ENCODE assay signal across 1 cellular context in the genomic region with DNA sequence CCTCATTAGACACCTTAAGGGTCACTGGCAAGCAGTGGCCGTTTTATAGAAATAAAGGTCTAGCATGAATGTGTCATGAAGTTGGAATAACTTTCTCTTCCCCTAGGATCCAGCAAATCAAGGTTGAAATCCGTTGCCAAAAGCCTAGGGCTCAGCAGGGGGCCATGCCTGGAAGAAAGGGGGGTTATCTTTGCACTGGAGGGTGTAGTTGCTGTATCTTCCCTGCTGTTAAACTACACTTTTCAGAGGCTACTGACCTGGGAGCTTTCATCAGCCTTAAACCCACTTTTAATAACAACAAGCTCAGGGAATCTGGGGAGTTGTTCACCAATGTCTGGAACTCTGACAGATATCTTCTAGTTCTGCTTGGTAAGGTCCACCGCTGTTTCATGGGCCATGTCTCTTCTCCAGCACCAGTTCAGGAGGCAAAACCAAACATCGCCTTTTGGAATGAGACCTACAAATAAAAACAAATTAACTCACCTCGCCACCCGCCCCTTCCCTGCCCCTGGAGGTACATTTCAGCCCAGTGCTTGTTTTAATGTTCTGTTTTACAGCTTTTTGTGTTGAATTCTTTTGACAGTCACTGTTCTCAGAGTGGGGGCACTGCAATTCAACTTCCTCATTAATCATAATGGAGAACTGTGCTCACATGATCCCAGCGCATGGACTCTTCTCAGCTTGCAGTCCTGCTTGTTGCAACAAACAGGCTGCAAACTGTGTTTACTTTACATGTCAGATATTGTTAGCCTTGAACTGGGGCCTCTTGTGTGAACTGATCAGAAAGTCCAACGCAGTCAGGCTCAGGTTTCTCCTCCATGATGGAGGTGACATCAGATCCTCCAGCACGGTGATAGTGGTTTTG.
A peak's percentile ranks its signal among the peaks of the same experiment; 100 is the strongest.
TF ChIP-seq lines count a peak whose summit lies in the region.

No MANE protein-coding gene starts in this region.

TF ChIP-seq in HepG2, 621 proteins besides CTCF, POLR2A, EP300 and RAD21 (continued from another document and continues in another):
- TF ChIP-seq, protein P1, sequence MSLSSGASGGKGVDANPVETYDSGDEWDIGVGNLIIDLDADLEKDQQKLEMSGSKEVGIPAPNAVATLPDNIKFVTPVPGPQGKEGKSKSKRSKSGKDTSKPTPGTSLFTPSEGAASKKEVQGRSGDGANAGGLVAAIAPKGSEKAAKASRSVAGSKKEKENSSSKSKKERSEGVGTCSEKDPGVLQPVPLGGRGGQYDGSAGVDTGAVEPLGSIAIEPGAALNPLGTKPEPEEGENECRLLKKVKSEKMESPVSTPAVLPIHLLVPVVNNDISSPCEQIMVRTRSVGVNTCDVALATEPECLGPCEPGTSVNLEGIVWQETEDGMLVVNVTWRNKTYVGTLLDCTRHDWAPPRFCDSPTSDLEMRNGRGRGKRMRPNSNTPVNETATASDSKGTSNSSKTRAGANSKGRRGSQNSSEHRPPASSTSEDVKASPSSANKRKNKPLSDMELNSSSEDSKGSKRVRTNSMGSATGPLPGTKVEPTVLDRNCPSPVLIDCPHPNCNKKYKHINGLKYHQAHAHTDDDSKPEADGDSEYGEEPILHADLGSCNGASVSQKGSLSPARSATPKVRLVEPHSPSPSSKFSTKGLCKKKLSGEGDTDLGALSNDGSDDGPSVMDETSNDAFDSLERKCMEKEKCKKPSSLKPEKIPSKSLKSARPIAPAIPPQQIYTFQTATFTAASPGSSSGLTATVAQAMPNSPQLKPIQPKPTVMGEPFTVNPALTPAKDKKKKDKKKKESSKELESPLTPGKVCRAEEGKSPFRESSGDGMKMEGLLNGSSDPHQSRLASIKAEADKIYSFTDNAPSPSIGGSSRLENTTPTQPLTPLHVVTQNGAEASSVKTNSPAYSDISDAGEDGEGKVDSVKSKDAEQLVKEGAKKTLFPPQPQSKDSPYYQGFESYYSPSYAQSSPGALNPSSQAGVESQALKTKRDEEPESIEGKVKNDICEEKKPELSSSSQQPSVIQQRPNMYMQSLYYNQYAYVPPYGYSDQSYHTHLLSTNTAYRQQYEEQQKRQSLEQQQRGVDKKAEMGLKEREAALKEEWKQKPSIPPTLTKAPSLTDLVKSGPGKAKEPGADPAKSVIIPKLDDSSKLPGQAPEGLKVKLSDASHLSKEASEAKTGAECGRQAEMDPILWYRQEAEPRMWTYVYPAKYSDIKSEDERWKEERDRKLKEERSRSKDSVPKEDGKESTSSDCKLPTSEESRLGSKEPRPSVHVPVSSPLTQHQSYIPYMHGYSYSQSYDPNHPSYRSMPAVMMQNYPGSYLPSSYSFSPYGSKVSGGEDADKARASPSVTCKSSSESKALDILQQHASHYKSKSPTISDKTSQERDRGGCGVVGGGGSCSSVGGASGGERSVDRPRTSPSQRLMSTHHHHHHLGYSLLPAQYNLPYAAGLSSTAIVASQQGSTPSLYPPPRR (CRISPR knock-in tag; IDR thresholded peaks at IDR 0.05; ENCODE audit: borderline replicate concordance): peak; percentile 34; the same call in 1 of the 2 replicates
- TF ChIP-seq ZNF317 (CRISPR knock-in tag; IDR thresholded peaks at IDR 0.05): 0 out of 2 replicates have a peak, but pooled peaks have one; percentile 52
- TF ChIP-seq, protein P2, sequence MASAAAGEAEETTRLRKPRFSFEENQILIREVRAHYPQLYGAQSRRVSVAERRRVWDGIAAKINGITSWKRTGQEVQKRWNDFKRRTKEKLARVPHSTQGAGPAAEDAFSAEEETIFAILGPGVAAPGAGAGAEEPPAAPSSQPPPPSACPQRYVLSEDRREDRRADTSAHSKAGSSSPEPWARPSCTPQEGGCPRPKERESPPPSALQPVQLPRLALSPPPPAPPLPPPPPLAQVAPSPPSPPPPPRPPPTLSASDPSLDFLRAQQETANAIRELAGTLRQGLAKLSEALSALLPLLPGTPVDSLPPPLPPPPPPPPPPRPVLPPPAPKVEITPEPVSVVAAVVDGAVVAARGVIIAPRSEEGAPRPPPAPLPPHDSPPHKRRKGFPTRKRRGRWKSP (CRISPR knock-in tag; IDR thresholded peaks at IDR 0.05): peak; percentile 70; the same call in 1 of the 2 replicates
- TF ChIP-seq SRY (CRISPR knock-in tag; IDR thresholded peaks at IDR 0.05): no peak
- TF ChIP-seq RXRB (CRISPR knock-in tag; IDR thresholded peaks at IDR 0.05; ENCODE audit: borderline replicate concordance): peak; percentile 85
- no peak for TF ChIP-seq ZNF605 (CRISPR knock-in tag; IDR thresholded peaks at IDR 0.05)
- TF ChIP-seq, protein P3, sequence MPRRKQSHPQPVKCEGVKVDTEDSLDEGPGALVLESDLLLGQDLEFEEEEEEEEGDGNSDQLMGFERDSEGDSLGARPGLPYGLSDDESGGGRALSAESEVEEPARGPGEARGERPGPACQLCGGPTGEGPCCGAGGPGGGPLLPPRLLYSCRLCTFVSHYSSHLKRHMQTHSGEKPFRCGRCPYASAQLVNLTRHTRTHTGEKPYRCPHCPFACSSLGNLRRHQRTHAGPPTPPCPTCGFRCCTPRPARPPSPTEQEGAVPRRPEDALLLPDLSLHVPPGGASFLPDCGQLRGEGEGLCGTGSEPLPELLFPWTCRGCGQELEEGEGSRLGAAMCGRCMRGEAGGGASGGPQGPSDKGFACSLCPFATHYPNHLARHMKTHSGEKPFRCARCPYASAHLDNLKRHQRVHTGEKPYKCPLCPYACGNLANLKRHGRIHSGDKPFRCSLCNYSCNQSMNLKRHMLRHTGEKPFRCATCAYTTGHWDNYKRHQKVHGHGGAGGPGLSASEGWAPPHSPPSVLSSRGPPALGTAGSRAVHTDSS (CRISPR knock-in tag; conservative IDR thresholded peaks at IDR 0.05): no peak
- TF ChIP-seq, protein P4, sequence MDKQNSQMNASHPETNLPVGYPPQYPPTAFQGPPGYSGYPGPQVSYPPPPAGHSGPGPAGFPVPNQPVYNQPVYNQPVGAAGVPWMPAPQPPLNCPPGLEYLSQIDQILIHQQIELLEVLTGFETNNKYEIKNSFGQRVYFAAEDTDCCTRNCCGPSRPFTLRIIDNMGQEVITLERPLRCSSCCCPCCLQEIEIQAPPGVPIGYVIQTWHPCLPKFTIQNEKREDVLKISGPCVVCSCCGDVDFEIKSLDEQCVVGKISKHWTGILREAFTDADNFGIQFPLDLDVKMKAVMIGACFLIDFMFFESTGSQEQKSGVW (CRISPR knock-in tag; IDR thresholded peaks at IDR 0.05; ENCODE audit: borderline replicate concordance): no peak
- no peak for TF ChIP-seq ONECUT2 (CRISPR knock-in tag; IDR thresholded peaks at IDR 0.05)
- TF ChIP-seq GPN1 (CRISPR knock-in tag; IDR thresholded peaks at IDR 0.05; ENCODE audit: borderline replicate concordance): no peak
- no peak for TF ChIP-seq HNRNPLL (IDR thresholded peaks at IDR 0.05; ENCODE audit: low read depth, low read length, poor library complexity, severe bottlenecking)
- no peak for TF ChIP-seq CENPX (CRISPR knock-in tag; IDR thresholded peaks at IDR 0.05)
- TF ChIP-seq SPEN (CRISPR knock-in tag; IDR thresholded peaks at IDR 0.05; ENCODE audit: low read depth): no peak
- TF ChIP-seq, protein P5, sequence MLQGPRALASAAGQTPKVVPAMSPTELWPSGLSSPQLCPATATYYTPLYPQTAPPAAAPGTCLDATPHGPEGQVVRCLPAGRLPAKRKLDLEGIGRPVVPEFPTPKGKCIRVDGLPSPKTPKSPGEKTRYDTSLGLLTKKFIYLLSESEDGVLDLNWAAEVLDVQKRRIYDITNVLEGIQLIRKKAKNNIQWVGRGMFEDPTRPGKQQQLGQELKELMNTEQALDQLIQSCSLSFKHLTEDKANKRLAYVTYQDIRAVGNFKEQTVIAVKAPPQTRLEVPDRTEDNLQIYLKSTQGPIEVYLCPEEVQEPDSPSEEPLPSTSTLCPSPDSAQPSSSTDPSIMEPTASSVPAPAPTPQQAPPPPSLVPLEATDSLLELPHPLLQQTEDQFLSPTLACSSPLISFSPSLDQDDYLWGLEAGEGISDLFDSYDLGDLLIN (CRISPR knock-in tag; IDR thresholded peaks at IDR 0.05; ENCODE audit: borderline replicate concordance): no peak
- TF ChIP-seq U2AF2 (IDR thresholded peaks at IDR 0.05; ENCODE audit: low read depth, low read length): no peak
- no peak for TF ChIP-seq MBD4 (IDR thresholded peaks at IDR 0.05; ENCODE audit: borderline replicate concordance, low read length)
- TF ChIP-seq ZNF33A (CRISPR knock-in tag; IDR thresholded peaks at IDR 0.05; ENCODE audit: borderline replicate concordance): no peak
- TF ChIP-seq, protein P6, sequence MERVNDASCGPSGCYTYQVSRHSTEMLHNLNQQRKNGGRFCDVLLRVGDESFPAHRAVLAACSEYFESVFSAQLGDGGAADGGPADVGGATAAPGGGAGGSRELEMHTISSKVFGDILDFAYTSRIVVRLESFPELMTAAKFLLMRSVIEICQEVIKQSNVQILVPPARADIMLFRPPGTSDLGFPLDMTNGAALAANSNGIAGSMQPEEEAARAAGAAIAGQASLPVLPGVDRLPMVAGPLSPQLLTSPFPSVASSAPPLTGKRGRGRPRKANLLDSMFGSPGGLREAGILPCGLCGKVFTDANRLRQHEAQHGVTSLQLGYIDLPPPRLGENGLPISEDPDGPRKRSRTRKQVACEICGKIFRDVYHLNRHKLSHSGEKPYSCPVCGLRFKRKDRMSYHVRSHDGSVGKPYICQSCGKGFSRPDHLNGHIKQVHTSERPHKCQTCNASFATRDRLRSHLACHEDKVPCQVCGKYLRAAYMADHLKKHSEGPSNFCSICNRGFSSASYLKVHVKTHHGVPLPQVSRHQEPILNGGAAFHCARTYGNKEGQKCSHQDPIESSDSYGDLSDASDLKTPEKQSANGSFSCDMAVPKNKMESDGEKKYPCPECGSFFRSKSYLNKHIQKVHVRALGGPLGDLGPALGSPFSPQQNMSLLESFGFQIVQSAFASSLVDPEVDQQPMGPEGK (CRISPR knock-in tag; IDR thresholded peaks at IDR 0.05): no peak
- TF ChIP-seq, protein P7, sequence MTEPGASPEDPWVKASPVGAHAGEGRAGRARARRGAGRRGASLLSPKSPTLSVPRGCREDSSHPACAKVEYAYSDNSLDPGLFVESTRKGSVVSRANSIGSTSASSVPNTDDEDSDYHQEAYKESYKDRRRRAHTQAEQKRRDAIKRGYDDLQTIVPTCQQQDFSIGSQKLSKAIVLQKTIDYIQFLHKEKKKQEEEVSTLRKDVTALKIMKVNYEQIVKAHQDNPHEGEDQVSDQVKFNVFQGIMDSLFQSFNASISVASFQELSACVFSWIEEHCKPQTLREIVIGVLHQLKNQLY (CRISPR knock-in tag; IDR thresholded peaks at IDR 0.05): peak; percentile 85
- TF ChIP-seq, protein P8, sequence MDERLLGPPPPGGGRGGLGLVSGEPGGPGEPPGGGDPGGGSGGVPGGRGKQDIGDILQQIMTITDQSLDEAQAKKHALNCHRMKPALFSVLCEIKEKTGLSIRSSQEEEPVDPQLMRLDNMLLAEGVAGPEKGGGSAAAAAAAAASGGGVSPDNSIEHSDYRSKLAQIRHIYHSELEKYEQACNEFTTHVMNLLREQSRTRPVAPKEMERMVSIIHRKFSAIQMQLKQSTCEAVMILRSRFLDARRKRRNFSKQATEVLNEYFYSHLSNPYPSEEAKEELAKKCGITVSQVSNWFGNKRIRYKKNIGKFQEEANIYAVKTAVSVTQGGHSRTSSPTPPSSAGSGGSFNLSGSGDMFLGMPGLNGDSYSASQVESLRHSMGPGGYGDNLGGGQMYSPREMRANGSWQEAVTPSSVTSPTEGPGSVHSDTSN (CRISPR knock-in tag; IDR thresholded peaks at IDR 0.05): peak; percentile 30; the same call in 1 of the 2 replicates
- TF ChIP-seq ZNF337 (CRISPR knock-in tag; IDR thresholded peaks at IDR 0.05; ENCODE audit: borderline replicate concordance, low read depth): no peak
- TF ChIP-seq, protein P9, sequence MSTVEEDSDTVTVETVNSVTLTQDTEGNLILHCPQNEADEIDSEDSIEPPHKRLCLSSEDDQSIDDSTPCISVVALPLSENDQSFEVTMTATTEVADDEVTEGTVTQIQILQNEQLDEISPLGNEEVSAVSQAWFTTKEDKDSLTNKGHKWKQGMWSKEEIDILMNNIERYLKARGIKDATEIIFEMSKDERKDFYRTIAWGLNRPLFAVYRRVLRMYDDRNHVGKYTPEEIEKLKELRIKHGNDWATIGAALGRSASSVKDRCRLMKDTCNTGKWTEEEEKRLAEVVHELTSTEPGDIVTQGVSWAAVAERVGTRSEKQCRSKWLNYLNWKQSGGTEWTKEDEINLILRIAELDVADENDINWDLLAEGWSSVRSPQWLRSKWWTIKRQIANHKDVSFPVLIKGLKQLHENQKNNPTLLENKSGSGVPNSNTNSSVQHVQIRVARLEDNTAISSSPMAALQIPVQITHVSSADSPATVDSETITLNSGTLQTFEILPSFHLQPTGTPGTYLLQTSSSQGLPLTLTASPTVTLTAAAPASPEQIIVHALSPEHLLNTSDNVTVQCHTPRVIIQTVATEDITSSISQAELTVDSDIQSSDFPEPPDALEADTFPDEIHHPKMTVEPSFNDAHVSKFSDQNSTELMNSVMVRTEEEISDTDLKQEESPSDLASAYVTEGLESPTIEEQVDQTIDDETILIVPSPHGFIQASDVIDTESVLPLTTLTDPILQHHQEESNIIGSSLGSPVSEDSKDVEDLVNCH (CRISPR knock-in tag; IDR thresholded peaks at IDR 0.05): no peak
- TF ChIP-seq SNAPC2 (CRISPR knock-in tag; IDR thresholded peaks at IDR 0.05): no peak
- TF ChIP-seq FOXO1 (CRISPR knock-in tag; IDR thresholded peaks at IDR 0.05): peak; percentile 74; the same call in 1 of the 2 replicates
- TF ChIP-seq MTA1 (CRISPR knock-in tag; IDR thresholded peaks at IDR 0.05; ENCODE audit: borderline replicate concordance): no peak
- TF ChIP-seq SP1 (IDR thresholded peaks at IDR 0.05): no peak
- TF ChIP-seq SP1 (CRISPR knock-in tag; IDR thresholded peaks at IDR 0.05): no peak
- no peak for TF ChIP-seq CENPT (CRISPR knock-in tag; IDR thresholded peaks at IDR 0.05; ENCODE audit: low read depth)
- TF ChIP-seq PHF20 (CRISPR knock-in tag; IDR thresholded peaks at IDR 0.05): peak; percentile 43; the same call in 1 of the 2 replicates
- TF ChIP-seq MLLT10 (CRISPR knock-in tag; IDR thresholded peaks at IDR 0.05): no peak
- peak; percentile 63 for TF ChIP-seq CEBPG (CRISPR knock-in tag; IDR thresholded peaks at IDR 0.05)
- peak; percentile 39; the same call in 1 of the 3 replicates for TF ChIP-seq MXI1 (IDR thresholded peaks at IDR 0.05; ENCODE audit: borderline replicate concordance, low read depth, low read length)
- no peak for TF ChIP-seq ZFYVE20 (CRISPR knock-in tag; IDR thresholded peaks at IDR 0.05; ENCODE audit: borderline replicate concordance, low read depth)
- no peak for TF ChIP-seq ZEB1 (IDR thresholded peaks at IDR 0.05; ENCODE audit: insufficient replicate concordance, low read depth)
- no peak for TF ChIP-seq IRX3 (CRISPR knock-in tag; IDR thresholded peaks at IDR 0.05; ENCODE audit: borderline replicate concordance, low read depth)
- TF ChIP-seq ZNF792 (CRISPR knock-in tag; IDR thresholded peaks at IDR 0.05): peak; percentile 73; the same call in 1 of the 2 replicates
- peak; percentile 98 for TF ChIP-seq SIX4 (CRISPR knock-in tag; IDR thresholded peaks at IDR 0.05)
- TF ChIP-seq, protein P10, sequence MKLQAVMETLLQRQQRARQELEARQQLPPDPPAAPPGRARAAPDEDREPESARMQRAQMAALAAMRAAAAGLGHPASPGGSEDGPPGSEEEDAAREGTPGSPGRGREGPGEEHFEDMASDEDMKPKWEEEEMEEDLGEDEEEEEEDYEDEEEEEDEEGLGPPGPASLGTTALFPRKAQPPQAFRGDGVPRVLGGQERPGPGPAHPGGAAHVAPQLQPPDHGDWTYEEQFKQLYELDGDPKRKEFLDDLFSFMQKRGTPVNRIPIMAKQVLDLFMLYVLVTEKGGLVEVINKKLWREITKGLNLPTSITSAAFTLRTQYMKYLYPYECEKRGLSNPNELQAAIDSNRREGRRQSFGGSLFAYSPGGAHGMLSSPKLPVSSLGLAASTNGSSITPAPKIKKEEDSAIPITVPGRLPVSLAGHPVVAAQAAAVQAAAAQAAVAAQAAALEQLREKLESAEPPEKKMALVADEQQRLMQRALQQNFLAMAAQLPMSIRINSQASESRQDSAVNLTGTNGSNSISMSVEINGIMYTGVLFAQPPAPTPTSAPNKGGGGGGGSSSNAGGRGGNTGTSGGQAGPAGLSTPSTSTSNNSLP (IDR thresholded peaks at IDR 0.05; ENCODE audit: low read depth, low read length): peak; percentile 87
